1 cellular context compared by ENCODE assay signal in genomic region chr2:43018179-43019024, GRCh38.
TF ChIP-seq lines count a peak whose summit lies in the region.

No MANE protein-coding gene starts in this region.

TF ChIP-seq in HepG2, 621 proteins besides CTCF, POLR2A, EP300 and RAD21 (continued from another document and continues in another):
- TF ChIP-seq AKNA (CRISPR knock-in tag; IDR thresholded peaks at IDR 0.05; ENCODE audit: borderline replicate concordance) (no peak), ZNF703 (CRISPR knock-in tag; IDR thresholded peaks at IDR 0.05; ENCODE audit: borderline replicate concordance) (peak; percentile 68; the same call in 1 of the 2 replicates), FOSL2 (CRISPR knock-in tag; IDR thresholded peaks at IDR 0.05) (peak; percentile 84), ZFP91 (CRISPR knock-in tag; IDR thresholded peaks at IDR 0.05; ENCODE audit: borderline replicate concordance) (peak; percentile 96), ZMYM3 (CRISPR knock-in tag; IDR thresholded peaks at IDR 0.05) (peak; percentile 95), EED (CRISPR knock-in tag; IDR thresholded peaks at IDR 0.05) (no peak), SIX4 (CRISPR knock-in tag; IDR thresholded peaks at IDR 0.05) (peak; percentile 86; the same call in 1 of the 2 replicates), ZNF430 (CRISPR knock-in tag; IDR thresholded peaks at IDR 0.05) (peak; percentile 68; the same call in 1 of the 2 replicates), ZNF3 (CRISPR knock-in tag; IDR thresholded peaks at IDR 0.05) (0 out of 2 replicates have a peak, but pooled peaks have one; percentile 25), HNRNPL (IDR thresholded peaks at IDR 0.05; ENCODE audit: low read depth, low read length) (0 out of 2 replicates have a peak, but pooled peaks have one; percentile 25), AHDC1 (CRISPR knock-in tag; IDR thresholded peaks at IDR 0.05; ENCODE audit: borderline replicate concordance) (peak; percentile 84), ARID5B (CRISPR knock-in tag; IDR thresholded peaks at IDR 0.05) (peak; percentile 95), GMEB1 (CRISPR knock-in tag; IDR thresholded peaks at IDR 0.05; ENCODE audit: borderline replicate concordance) (peak; percentile 41; the same call in 1 of the 2 replicates), ZNF251 (CRISPR knock-in tag; IDR thresholded peaks at IDR 0.05) (no peak), ZNF660 (CRISPR knock-in tag; IDR thresholded peaks at IDR 0.05; ENCODE audit: borderline replicate concordance, low read depth) (no peak), MZF1 (CRISPR knock-in tag; IDR thresholded peaks at IDR 0.05; ENCODE audit: borderline replicate concordance) (no peak), HHEX (CRISPR knock-in tag; IDR thresholded peaks at IDR 0.05) (no peak), MTF1 (CRISPR knock-in tag; IDR thresholded peaks at IDR 0.05) (no peak), KAT7 (CRISPR knock-in tag; IDR thresholded peaks at IDR 0.05; ENCODE audit: borderline replicate concordance) (peak; percentile 94), GPN1 (CRISPR knock-in tag; IDR thresholded peaks at IDR 0.05; ENCODE audit: borderline replicate concordance) (no peak), ZNF530 (CRISPR knock-in tag; IDR thresholded peaks at IDR 0.05; ENCODE audit: low read depth) (no peak), GABPA (IDR thresholded peaks at IDR 0.05; ENCODE audit: low read depth, low read length) (no peak), GABPA (CRISPR knock-in tag; IDR thresholded peaks at IDR 0.05; ENCODE audit: low read depth) (no peak), ZNF724P (CRISPR knock-in tag; IDR thresholded peaks at IDR 0.05; ENCODE audit: borderline replicate concordance) (0 out of 2 replicates have a peak, but pooled peaks have one; percentile 8), ATF7 (IDR thresholded peaks at IDR 0.05) (no peak), ATF7 (CRISPR knock-in tag; IDR thresholded peaks at IDR 0.05) (peak; percentile 82), BCL6 (CRISPR knock-in tag; IDR thresholded peaks at IDR 0.05) (peak; percentile 76), SAP130 (CRISPR knock-in tag; IDR thresholded peaks at IDR 0.05; ENCODE audit: low read depth) (peak; percentile 79), HIC2 (CRISPR knock-in tag; IDR thresholded peaks at IDR 0.05; ENCODE audit: low read depth) (peak; percentile 77), ATF2 (CRISPR knock-in tag; IDR thresholded peaks at IDR 0.05) (peak; percentile 91), PITX1 (CRISPR knock-in tag; IDR thresholded peaks at IDR 0.05) (peak; percentile 89; the same call in 1 of the 2 replicates)
